Comparison of ENCODE assay signal across 9 cellular contexts in the genomic region with DNA sequence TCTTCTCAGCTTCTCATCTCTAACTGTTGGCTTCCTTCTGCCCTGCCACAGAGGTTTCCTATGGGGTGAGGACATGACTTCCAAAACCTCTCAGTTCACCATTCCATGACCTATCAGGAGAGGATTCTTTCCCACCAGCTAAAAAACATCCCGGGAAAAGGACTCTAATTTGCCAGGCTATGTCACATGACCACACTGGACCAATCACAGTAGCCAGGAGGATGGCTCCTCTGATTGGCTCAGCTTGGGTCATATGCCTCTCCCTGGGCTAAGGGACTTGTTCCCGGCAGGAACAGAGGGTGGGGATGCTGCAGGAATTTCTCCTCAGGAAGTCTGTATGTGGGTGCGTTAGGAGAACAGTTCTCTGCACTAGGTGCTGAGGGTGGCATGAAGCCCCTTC.
DNase-seq lines count a peak whose midpoint lies in the region; ATAC-seq and FAIRE-seq lines count a peak whose summit lies in the region.
"Had no signal": no experiment of that assay in that cellular context is flagged by ENCODE, and none has a peak within 500 bp of the region (broad histone marks: within the 10 kb centered on the region; RNA-seq: fewer than 3 reads in every experiment).

No MANE protein-coding gene starts in this region.

- no peak for ATAC-seq in stimulated activated memory B cell treated with anti-CD40 and anti-IgM and Interleukin-4, amounts not matched to agents 10 μg/mL and 1 μg/mL and 100 μg/mL, for 72 hours

- peaks cover 7% of the 10 kb centered on the region for H3K36me3 Mint-ChIP-seq in stimulated activated memory B cell treated with anti-CD40 and anti-IgM and Interleukin-4, amounts not matched to agents 10 μg/mL and 1 μg/mL and 100 μg/mL, for 72 hours

- no peak overlapping the region for H3K27ac Mint-ChIP-seq in stimulated activated memory B cell treated with anti-CD40 and anti-IgM and Interleukin-4, amounts not matched to agents 10 μg/mL and 1 μg/mL and 100 μg/mL, for 72 hours

- no peak for FAIRE-seq in RCC 7860 (lab: Jason Lieb, UNC)

- H3K27me3 Mint-ChIP-seq in stimulated activated memory B cell treated with anti-CD40 and anti-IgM and Interleukin-4, amounts not matched to agents 10 μg/mL and 1 μg/mL and 100 μg/mL, for 72 hours, result peaks cover 82% of the 10 kb centered on the region

- H3K4me1 Mint-ChIP-seq in stimulated activated memory B cell treated with anti-CD40 and anti-IgM and Interleukin-4, amounts not matched to agents 10 μg/mL and 1 μg/mL and 100 μg/mL, for 72 hours, result peaks cover 14% of the 10 kb centered on the region

- peaks cover 6% of the 10 kb centered on the region for H3K9me3 Mint-ChIP-seq in stimulated activated memory B cell treated with anti-CD40 and anti-IgM and Interleukin-4, amounts not matched to agents 10 μg/mL and 1 μg/mL and 100 μg/mL, for 72 hours

- H3K4me3 Mint-ChIP-seq in stimulated activated memory B cell treated with anti-CD40 and anti-IgM and Interleukin-4, amounts not matched to agents 10 μg/mL and 1 μg/mL and 100 μg/mL, for 72 hours, result no peak overlapping the region

- DNase-seq in DMS53 treated with DMSO at 0.1 percent for 48 hours (lab: John Stamatoyannopoulos, UW; ENCODE audit: unreplicated experiment) (peak; percentile 22), HuH-7.5 (ENCODE audit: low spot score) (peak; percentile 45), RCC 7860 (ENCODE audit: low spot score) (peak; percentile 21), iPS DF 19.7 (ENCODE audit: low read depth, low spot score) (peak; percentile 48), NCI-H187 (lab: John Stamatoyannopoulos, UW) (no peak), GDM1 (lab: John Stamatoyannopoulos, UW) (no peak), AML-193 (lab: John Stamatoyannopoulos, UW) (no peak)
- DNase-seq: glutamatergic neuron had no signal

Comparison
In these comparisons a context has a peak if more than half of its experiments do, and no peak if none do; other contexts are left out.
1. DNase-seq: peak in DMS53 treated with DMSO at 0.1 percent for 48 hours (single experiment), HuH-7.5 (single experiment), RCC 7860 (single experiment) and iPS DF 19.7 (single experiment); none in NCI-H187 (0 of 2), GDM1 (single experiment) and AML-193 (0 of 2).